Comparison of ENCODE assay signal across 8 cellular contexts in genomic region chr19:55257461-55258411, GRCh38. TPM values are rescaled to one million over a fixed set of nuclear protein-coding genes. Genes with fewer than 3 reads are reported as not detected.
DNase-seq lines count a peak whose midpoint lies in the region; ATAC-seq, FAIRE-seq and TF ChIP-seq lines count a peak whose summit lies in the region.

No MANE protein-coding gene starts in this region.

- peak overlapping the region; percentile 95 to 99 (median 99) for H3K27ac Mint-ChIP-seq in CD4-positive, alpha-beta memory T cell

- FAIRE-seq in pancreas (lab: Jason Lieb, UNC) = no peak

- peaks cover 1 to 37% of the 10 kb centered on the region in 2 donors for H3K36me3 Mint-ChIP-seq in CD4-positive, alpha-beta memory T cell

- peaks cover 0 to 2% of the 10 kb centered on the region in 2 donors for H3K27me3 Mint-ChIP-seq in CD4-positive, alpha-beta memory T cell

- H3K9ac ChIP-seq in fibroblast of lung (ENCODE audit: insufficient read depth, low read length) = peak overlapping the region; percentile 48

- peak; percentile 25 to 49 (median 35) for DNase-seq in CD4-positive, alpha-beta memory T cell
- DNase-seq in HK-2 (ENCODE audit: unreplicated experiment) = peak; percentile 28
- DNase-seq in activated CD4-positive, alpha-beta T cell treated with anti-CD3 and anti-CD28 coated beads for 48 hours = peak; percentile 45
- DNase-seq in fibroblast of lung (ENCODE audit: low read depth in 2 of 2) = no peak
- peak in 1 of 6 donors; percentile 68 for DNase-seq in pancreas
- DNase-seq in NCI-H187 treated with DMSO at 0.1 percent for 48 hours (lab: John Stamatoyannopoulos, UW) = no peak
- DNase-seq in LoVo (ENCODE audit: low spot score) = no peak

- H3K27me3 ChIP-seq in CD4-positive, alpha-beta memory T cell (ENCODE audit: insufficient read depth, low read length) = no peaks in the 10 kb centered on the region
- H3K27me3 ChIP-seq in fibroblast of lung (ENCODE audit: control insufficient read depth, insufficient read depth, low read length) (no peaks in the 10 kb centered on the region), pancreas (no peaks in the 10 kb centered on the region)

- peak overlapping the region; percentile 93 to 100 (median 98) for H3K4me3 Mint-ChIP-seq in CD4-positive, alpha-beta memory T cell

- H3K4me1 Mint-ChIP-seq in CD4-positive, alpha-beta memory T cell = peaks cover 29 to 63% (median 49%) of the 10 kb centered on the region in 4 donors

- peaks cover 0 to 2% (median 0%) of the 10 kb centered on the region in 8 donors for H3K9me3 Mint-ChIP-seq in CD4-positive, alpha-beta memory T cell

- H3K9me3 ChIP-seq in CD4-positive, alpha-beta memory T cell (ENCODE audit: control insufficient read depth in 1 of 2, low read length in 2 of 2) = no peaks in the 10 kb centered on the region
- H3K9me3 ChIP-seq in fibroblast of lung (ENCODE audit: control insufficient read depth, insufficient read depth, low read depth, low read length) = no peaks in the 10 kb centered on the region
- no peaks in the 10 kb centered on the region for H3K9me3 ChIP-seq in pancreas

- H3K36me3 ChIP-seq in CD4-positive, alpha-beta memory T cell (ENCODE audit: insufficient read depth, low read length) = no peaks in the 10 kb centered on the region
- H3K36me3 ChIP-seq in fibroblast of lung (ENCODE audit: control insufficient read depth, insufficient read depth, low read length) (no peaks in the 10 kb centered on the region), pancreas (no peaks in the 10 kb centered on the region)

- CTCF ChIA-PET in CD4-positive, alpha-beta memory T cell (lab: Charles Lee; ENCODE audit: partially characterized antibody) = interaction anchor here (0.6 to 1.8 kb wide), 3 partner anchors 35 to 246 kb away, joined by 3 to 6 read pairs (median 6); no protein-coding TSS in a partner anchor

- H3K27ac ChIP-seq in CD4-positive, alpha-beta memory T cell (ENCODE audit: low read depth, low read length) = peak overlapping the region; percentile 92
- H3K27ac ChIP-seq in fibroblast of lung (ENCODE audit: insufficient read depth, low read length) (peak overlapping the region; percentile 65), pancreas (no peak overlapping the region)

- peak overlapping the region; percentile 79 to 92 for H3K4me3 ChIP-seq in CD4-positive, alpha-beta memory T cell (ENCODE audit: low read length in 2 of 2)
- H3K4me3 ChIP-seq in fibroblast of lung (replicated peaks in 1 of 4; ENCODE audit: control extremely low read depth in 1 of 4, insufficient read depth in 1 of 4, low read depth in 3 of 4, low read length in 4 of 4) = peak overlapping the region; percentile 76 to 88 (median 84)
- H3K4me3 ChIP-seq in pancreas = peak overlapping the region; percentile 55 to 99 (median 93)

- intact Hi-C loops in CD4-positive, alpha-beta memory T cell (cut with micrococcal nuclease) = loop anchor here (2.0 to 10.0 kb wide), 4 partner anchors 35 to 377 kb away; partner anchors contain the start of gene PPP1R12C
- intact Hi-C loops in pancreas (cut with DNase I) = no loop called here

- ATAC-seq in pancreas (no peak), HG02763 (IDR thresholded peaks at IDR 0.05; ENCODE audit: unreplicated experiment) (no peak)

- no peaks in the 10 kb centered on the region for H4K20me1 ChIP-seq in fibroblast of lung (ENCODE audit: control insufficient read depth, extremely low read depth, insufficient read depth, low read length)

- WGBS in pancreas, 2 donors = 1 to 2% methylated on average over 42 to 49 of the region's 49 CpGs

- peaks cover 59% of the 10 kb centered on the region for H3K79me2 ChIP-seq in fibroblast of lung (ENCODE audit: control insufficient read depth, insufficient read depth, low read length)

- TF ChIP-seq CTCF in fibroblast of lung (conservative IDR thresholded peaks at IDR 0.05 in 1 of 2, IDR thresholded peaks at IDR 0.05 in 1 of 2; ENCODE audit: low read depth in 1 of 2, low read length in 2 of 2) (no peak), pancreas (IDR thresholded peaks at IDR 0.05) (no peak)

- H3K4me1 ChIP-seq in CD4-positive, alpha-beta memory T cell (ENCODE audit: insufficient read depth, low read length) = peaks cover 56% of the 10 kb centered on the region
- peaks cover 3% of the 10 kb centered on the region for H3K4me1 ChIP-seq in fibroblast of lung (ENCODE audit: control insufficient read depth, extremely low read depth, insufficient read depth, low read length)
- peaks cover 7 to 28% (median 8%) of the 10 kb centered on the region in 3 donors for H3K4me1 ChIP-seq in pancreas

- peak overlapping the region; percentile 85 for H3K4me2 ChIP-seq in fibroblast of lung (ENCODE audit: extremely low read depth, insufficient read depth, low read length)

- no peak overlapping the region for H2AFZ ChIP-seq in fibroblast of lung (ENCODE audit: low read length)

- POLR2A ChIA-PET in CD4-positive, alpha-beta memory T cell (lab: Charles Lee; ENCODE audit: partially characterized antibody) = interaction anchor here (1.0 to 9.5 kb wide), 8 partner anchors 14 to 369 kb away, joined by 3 to 199 read pairs (median 22); partner anchors contain the start of genes BRSK1, HSPBP1, KMT5C and RDH13

RNA-seq across cellular contexts. Expression of gene PPP6R1, which starts 1.1 kb away (rescaled TPM):
- total RNA-seq in CD4-positive, alpha-beta memory T cell = 100 to 1,000 TPM; 161 to 162 TPM
- polyA plus RNA-seq in CD4-positive, alpha-beta memory T cell = 100 to 1,000 TPM in 1 of 2 donors, 10 to 100 TPM in 1; 22.9 to 107 TPM
- total RNA-seq in fibroblast of lung (19.3 and 34.0 TPM in 2 replicates), pancreas (10 to 100 TPM; 15.3 to 31.4 (median 18.9) TPM)
- polyA plus RNA-seq in fibroblast of lung (28.5 and 43.1 TPM in 2 replicates), pancreas (10 to 100 TPM; 27.0 to 33.1 TPM)
- 31.9 and 51.3 TPM in 2 replicates for polyA plus RNA-seq in fibroblast of lung (2012)
- polyA minus RNA-seq in fibroblast of lung (ENCODE audit: low replicate concordance) = 114 and 154 TPM in 2 replicates

RNA-seq across cellular contexts. Expression of gene HSPBP1, which starts 22.2 kb away (rescaled TPM):
- total RNA-seq in CD4-positive, alpha-beta memory T cell = 10 to 100 TPM; 17.9 to 18.5 TPM
- polyA plus RNA-seq in CD4-positive, alpha-beta memory T cell = 10 to 100 TPM; 35.7 to 38.7 TPM
- total RNA-seq in fibroblast of lung = 19.8 and 21.5 TPM in 2 replicates
- polyA plus RNA-seq in fibroblast of lung = 12.5 and 15.8 TPM in 2 replicates
- 26.9 and 42.7 TPM in 2 replicates for polyA plus RNA-seq in fibroblast of lung (2012)
- 20.4 and 22.7 TPM in 2 replicates for polyA minus RNA-seq in fibroblast of lung (ENCODE audit: low replicate concordance)
- 10 to 100 TPM in 4 of 6 donors, 1 to 10 TPM in 2; 7.0 to 16.6 (median 12.3) TPM for total RNA-seq in pancreas
- polyA plus RNA-seq in pancreas = 10 to 100 TPM; 26.4 to 29.5 TPM

RNA-seq across cellular contexts. Expression of gene BRSK1, which starts 26.1 kb away (rescaled TPM):
- 1 to 10 TPM; 1.4 to 1.7 TPM for total RNA-seq in CD4-positive, alpha-beta memory T cell
- not detected for polyA plus RNA-seq in CD4-positive, alpha-beta memory T cell
- total RNA-seq in fibroblast of lung = 3.9 and 5.1 TPM in 2 replicates
- polyA plus RNA-seq in fibroblast of lung = 5.1 and 8.4 TPM in 2 replicates
- polyA plus RNA-seq in fibroblast of lung (2012) = 3.2 and 4.5 TPM in 2 replicates
- polyA minus RNA-seq in fibroblast of lung (ENCODE audit: low replicate concordance) = 5.6 TPM in 2 replicates
- 1 to 10 TPM in 3 of 6 donors, under 1 TPM in 3; 0.46 to 2.5 (median 1.1) TPM for total RNA-seq in pancreas
- 1 to 10 TPM; 4.8 to 9.2 TPM for polyA plus RNA-seq in pancreas

RNA-seq across cellular contexts. Expression of gene TMEM86B, which starts 29.2 kb away (rescaled TPM):
- total RNA-seq in CD4-positive, alpha-beta memory T cell = 10 to 100 TPM; 19.7 to 22.1 TPM
- polyA plus RNA-seq in CD4-positive, alpha-beta memory T cell = 1 to 10 TPM in 1 of 2 donors, not detected in 1; 3.5 TPM
- total RNA-seq in fibroblast of lung (1.3 TPM in 2 replicates), pancreas (1 to 10 TPM; 1.0 to 1.8 (median 1.5) TPM)
- polyA plus RNA-seq in fibroblast of lung (0.34 and 0.62 TPM in 2 replicates), pancreas (10 to 100 TPM; 14.4 to 27.3 TPM)
- polyA plus RNA-seq in fibroblast of lung (2012) = 1.3 and 1.8 TPM in 2 replicates
- polyA minus RNA-seq in fibroblast of lung (ENCODE audit: low replicate concordance) = 1.7 and 1.8 TPM in 2 replicates

RNA-seq across cellular contexts. Expression of gene PTPRH, which starts 48.4 kb away (rescaled TPM):
- total RNA-seq in CD4-positive, alpha-beta memory T cell = not detected
- not detected for polyA plus RNA-seq in CD4-positive, alpha-beta memory T cell
- total RNA-seq in fibroblast of lung = 7.7 and 19.5 TPM in 2 replicates
- 2.5 and 4.4 TPM in 2 replicates for polyA plus RNA-seq in fibroblast of lung
- 2.9 and 5.2 TPM in 2 replicates for polyA plus RNA-seq in fibroblast of lung (2012)
- polyA minus RNA-seq in fibroblast of lung (ENCODE audit: low replicate concordance) = 14.9 and 20.1 TPM in 2 replicates
- total RNA-seq in pancreas = 10 to 100 TPM in 2 of 6 donors, 1 to 10 TPM in 4; 5.1 to 15.3 (median 8.8) TPM
- polyA plus RNA-seq in pancreas = 1 to 10 TPM; 5.8 to 8.0 TPM

Comparison
In these comparisons a context has a peak if more than half of its experiments do, and no peak if none do; other contexts are left out.
1. DNase-seq: peak in CD4-positive, alpha-beta memory T cell (5 of 5), HK-2 (single experiment) and activated CD4-positive, alpha-beta T cell treated with anti-CD3 and anti-CD28 coated beads for 48 hours (single experiment); none in fibroblast of lung (0 of 2), NCI-H187 treated with DMSO at 0.1 percent for 48 hours (single experiment) and LoVo (single experiment).
2. H3K27ac ChIP-seq: peak in CD4-positive, alpha-beta memory T cell (single experiment) and fibroblast of lung (single experiment); none in pancreas (0 of 4).
3. Peak in every context shown above with its lines, with median percentiles within 50 percentile points of each other: H3K4me3 ChIP-seq.